In the genomic region with DNA sequence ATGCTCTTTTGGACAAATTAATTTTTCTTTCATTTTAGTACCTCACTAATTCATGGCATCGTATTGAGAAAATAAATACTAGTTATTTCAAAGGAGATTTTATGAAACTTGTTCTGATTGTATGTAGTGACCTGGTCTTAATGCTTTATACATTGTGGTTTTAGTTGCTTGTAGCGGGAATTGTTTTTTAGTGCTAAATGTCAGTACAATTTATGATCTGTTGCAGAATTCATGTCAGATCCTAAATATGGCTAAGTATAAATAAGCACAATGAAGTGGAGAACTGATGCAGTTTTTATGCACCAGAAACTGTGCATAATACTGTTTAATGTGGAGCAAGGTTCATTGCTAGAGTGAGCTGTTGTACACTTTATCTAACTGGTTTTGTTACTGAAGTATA, we compare ENCODE assay signal across 16 cellular contexts.
DNase-seq lines count a peak whose midpoint lies in the region; ATAC-seq, FAIRE-seq and TF ChIP-seq lines count a peak whose summit lies in the region.
"Had no signal": no experiment of that assay in that cellular context is flagged by ENCODE, and none has a peak within 500 bp of the region (broad histone marks: within the 10 kb centered on the region; RNA-seq: fewer than 3 reads in every experiment).

No MANE protein-coding gene starts in this region.

- TF ChIP-seq POLR2A in GM12891 (IDR thresholded peaks at IDR 0.05; ENCODE audit: low read depth, low read length), result no peak

- H3K79me2 ChIP-seq in PC-3 (ENCODE audit: low read length), result no peaks in the 10 kb centered on the region

- peak; percentile 60 for FAIRE-seq in D721Med (lab: Jason Lieb, UNC)
- peak; percentile 38 for FAIRE-seq in GM12891 (lab: Jason Lieb, UNC)
- FAIRE-seq: A204.1, GM18507 had no signal

- no peak overlapping the region for H3K9ac ChIP-seq in PC-3 (ENCODE audit: low read length)

- peaks cover 6% of the 10 kb centered on the region for H3K4me1 ChIP-seq in PC-3 (ENCODE audit: insufficient read depth, low read length)

- intact Hi-C loops in PC-3 (cut with micrococcal nuclease), result no loop called here
- intact Hi-C loops in left colon (cut with DNase I, micrococcal nuclease), result no loop called here
- intact Hi-C loops in left ventricle myocardium superior (cut with micrococcal nuclease), result no loop called here

- BruUV-seq in PC-3 (replicated peaks; lab: Mats Ljungman, UMichigan), result no TSS peak

- POLR2A ChIA-PET in PC-3 (lab: Charles Lee; ENCODE audit: unreplicated experiment), result no interaction called here

- CTCF ChIA-PET in PC-3 (lab: Charles Lee), result no interaction called here

- DNase-seq in D721Med (ENCODE audit: insufficient read length, low spot score) (no peak), GM12891 (ENCODE audit: insufficient read length, low spot score) (no peak), PC-3 (no peak), left colon (no peak), left ventricle myocardium superior (no peak), mesenteric fat pad (ENCODE audit: low spot score) (no peak), globus pallidus (ENCODE audit: low spot score) (no peak)
- DNase-seq: BE2C; CD4-positive, alpha-beta memory T cell; DMS153; DMS79 treated with DMSO at 0.1 percent for 48 hours; GF-D8; HCEC 1CT had no signal

- H3K27me3 ChIP-seq in PC-3 (ENCODE audit: low read length), result no peaks in the 10 kb centered on the region
- H3K27me3 ChIP-seq: BE2C had no signal

- peak; percentile 27; the same call in 1 of the 2 replicates for ATAC-seq in PC-3
- ATAC-seq in left colon, result peak; percentile 69
- no peak for ATAC-seq in left ventricle myocardium superior

- no peaks in the 10 kb centered on the region for H3K36me3 ChIP-seq in PC-3 (ENCODE audit: low read depth, low read length)
- H3K36me3 ChIP-seq: BE2C had no signal

- no peaks in the 10 kb centered on the region for H3K9me3 ChIP-seq in PC-3 (ENCODE audit: low read length)
- H3K9me3 ChIP-seq: BE2C had no signal

- no peak overlapping the region for H3K4me2 ChIP-seq in PC-3 (ENCODE audit: low read length)

- no peak overlapping the region for H3K4me3 ChIP-seq in PC-3 (ENCODE audit: low read length)

- H2AFZ ChIP-seq in PC-3 (ENCODE audit: low read length), result no peak overlapping the region

- TF ChIP-seq CTCF in D721Med (IDR thresholded peaks at IDR 0.05; ENCODE audit: insufficient read depth, missing control alignments) (no peak), PC-3 (conservative IDR thresholded peaks at IDR 0.05; ENCODE audit: low read depth, low read length) (no peak)

- H3K27ac ChIP-seq in PC-3 (ENCODE audit: low read length), result no peak overlapping the region
- H3K27ac ChIP-seq: C4-2B had no signal

- no peaks in the 10 kb centered on the region for H3F3A ChIP-seq in PC-3 (ENCODE audit: low read length, unreplicated experiment)

- no peaks in the 10 kb centered on the region for H3K9me2 ChIP-seq in PC-3 (replicated peaks; ENCODE audit: low read length)

- H4K20me1 ChIP-seq in PC-3 (ENCODE audit: low read length), result no peaks in the 10 kb centered on the region

TF ChIP-seq in GM12891, 5 proteins besides CTCF, POLR2A, EP300 and RAD21:
- TF ChIP-seq POLR2AphosphoS5 (IDR thresholded peaks at IDR 0.05; ENCODE audit: low read depth, low read length), result no peak
- no peak for TF ChIP-seq SPI1 (IDR thresholded peaks at IDR 0.05; ENCODE audit: low read depth, low read length)
- TF ChIP-seq TAF1 (IDR thresholded peaks at IDR 0.05; ENCODE audit: low read depth, low read length), result no peak
- TF ChIP-seq PAX5 (IDR thresholded peaks at IDR 0.05; ENCODE audit: insufficient read depth, low read length, severe bottlenecking), result no peak
- no peak for TF ChIP-seq POU2F2 (IDR thresholded peaks at IDR 0.05; ENCODE audit: low read depth, low read length)
